In genomic region chr9:134432471-134432870, GRCh38 we compare ENCODE assay signal across 22 cellular contexts.
A peak's percentile ranks its signal among the peaks of the same experiment; 100 is the strongest.
DNase-seq lines count a peak whose midpoint lies in the region; ATAC-seq and TF ChIP-seq lines count a peak whose summit lies in the region.
"Had no signal": no experiment of that assay in that cellular context is flagged by ENCODE, and none has a peak within 500 bp of the region (broad histone marks: within the 10 kb centered on the region; RNA-seq: fewer than 3 reads in every experiment).

No MANE protein-coding gene starts in this region.

- in situ Hi-C loops in GM23248 (cut with MboI) = no loop called here

- H3K9me3 ChIP-seq in GM23248 (ENCODE audit: low read depth) (no peaks in the 10 kb centered on the region), gastroesophageal sphincter (no peaks in the 10 kb centered on the region), smooth muscle cell (replicated peaks; ENCODE audit: low read depth) (no peaks in the 10 kb centered on the region)
- H3K9me3 ChIP-seq: neutrophil had no signal

- no peak for ATAC-seq in gastroesophageal sphincter
- ATAC-seq in stimulated activated effector memory CD8-positive, alpha-beta T cell treated with anti-CD3 and anti-CD28 coated beads, Interleukin-12 subunit alpha, Interleukin-12 subunit beta, amount 100 ng/mL, for 72 hours = no peak
- ATAC-seq: activated CD8-positive, alpha-beta T cell treated with anti-CD3 and anti-CD28 coated beads, Interleukin-2, amount 10 ng/mL, durations not matched to agents 7 days and 5 days had no signal

- H3K4me3 Mint-ChIP-seq in brain = no peak overlapping the region
- no peak overlapping the region for H3K4me3 Mint-ChIP-seq in stimulated activated effector memory CD8-positive, alpha-beta T cell treated with anti-CD3 and anti-CD28 coated beads, Interleukin-12 subunit alpha, Interleukin-12 subunit beta, amount 100 ng/mL, for 72 hours
- H3K4me3 Mint-ChIP-seq: activated CD8-positive, alpha-beta T cell treated with anti-CD3 and anti-CD28 coated beads, Interleukin-2, amount 10 ng/mL, durations not matched to agents 7 days and 5 days; stimulated activated naive CD8-positive, alpha-beta T cell treated with anti-CD3 and anti-CD28 coated beads, Interleukin-15, Interleukin-2, amounts not matched to agents 100 ng/mL and 50 ng/mL, for 24 hours had no signal

- 52 to 62% methylated on average over 13 to 14 of the region's 14 CpGs for WGBS in GM23248 (ENCODE audit: low coverage in 1 of 2, low lambda C conversion rate in 2 of 2, missing lambda C conversion rate in 2 of 2), 2 experiments
- no CpG with 5 or more reads among the region's 14 CpGs for WGBS in gastroesophageal sphincter (ENCODE audit: low coverage in 1 of 2), 2 donors
- 84% methylated on average over 13 of the region's 14 CpGs for WGBS in smooth muscle cell (ENCODE audit: low lambda C conversion rate)

- TF ChIP-seq CTCF in brain (conservative IDR thresholded peaks at IDR 0.05) (no peak), gastroesophageal sphincter (IDR thresholded peaks at IDR 0.05) (no peak), smooth muscle cell (IDR thresholded peaks at IDR 0.05; ENCODE audit: borderline replicate concordance, insufficient read depth, poor library complexity, severe bottlenecking) (no peak)

- H3K36me3 Mint-ChIP-seq in brain = peaks cover 16% of the 10 kb centered on the region
- peaks cover 85% of the 10 kb centered on the region for H3K36me3 Mint-ChIP-seq in stimulated activated effector memory CD8-positive, alpha-beta T cell treated with anti-CD3 and anti-CD28 coated beads, Interleukin-12 subunit alpha, Interleukin-12 subunit beta, amount 100 ng/mL, for 72 hours

- H4K20me1 ChIP-seq in GM23248 (ENCODE audit: insufficient read depth) (no peaks in the 10 kb centered on the region), smooth muscle cell (ENCODE audit: low read depth) (peaks cover 16% of the 10 kb centered on the region)

- TF ChIP-seq POLR2A in gastroesophageal sphincter (IDR thresholded peaks at IDR 0.05) = no peak

- no peaks in the 10 kb centered on the region for H3K9me2 ChIP-seq in GM23248 (ENCODE audit: insufficient read depth)

- H3K9me3 Mint-ChIP-seq in brain = no peaks in the 10 kb centered on the region
- H3K9me3 Mint-ChIP-seq in stimulated activated effector memory CD8-positive, alpha-beta T cell treated with anti-CD3 and anti-CD28 coated beads, Interleukin-12 subunit alpha, Interleukin-12 subunit beta, amount 100 ng/mL, for 72 hours = no peaks in the 10 kb centered on the region
- H3K9me3 Mint-ChIP-seq: activated T-helper 2 cell treated with anti-CD3 and anti-CD28 coated beads, Interferon-gamma antibody, Interleukin-2, Interleukin-4, amounts not matched to agents 10 μg/mL and 5 μg/mL and 100 μg/mL, durations not matched to agents 14 hours and 24 hours and 36 hours; stimulated activated naive CD8-positive, alpha-beta T cell treated with anti-CD3 and anti-CD28 coated beads, Interleukin-15, Interleukin-2, amounts not matched to agents 100 ng/mL and 50 ng/mL, for 24 hours had no signal

- peak overlapping the region; percentile 35 for H3K27ac ChIP-seq in GM23248
- H3K27ac ChIP-seq in gastroesophageal sphincter = peak overlapping the region in 3 of 4 donors; percentile 86 to 94 (median 93)
- no peak overlapping the region for H3K27ac ChIP-seq in smooth muscle cell (ENCODE audit: low read depth)
- H3K27ac ChIP-seq: neutrophil, PC-9, WERI-Rb-1 had no signal

- H3K27ac Mint-ChIP-seq in brain = peak overlapping the region; percentile 53 to 94 (median 86)
- H3K27ac Mint-ChIP-seq in stimulated activated effector memory CD8-positive, alpha-beta T cell treated with anti-CD3 and anti-CD28 coated beads, Interleukin-12 subunit alpha, Interleukin-12 subunit beta, amount 100 ng/mL, for 72 hours = peak overlapping the region; percentile 12
- H3K27ac Mint-ChIP-seq: activated CD8-positive, alpha-beta T cell treated with anti-CD3 and anti-CD28 coated beads, Interleukin-2, amount 10 ng/mL, durations not matched to agents 7 days and 5 days; activated T-helper 2 cell treated with anti-CD3 and anti-CD28 coated beads, Interferon-gamma antibody, Interleukin-2, Interleukin-4, amounts not matched to agents 10 μg/mL and 5 μg/mL and 100 μg/mL, durations not matched to agents 14 hours and 24 hours and 36 hours; stimulated activated naive CD8-positive, alpha-beta T cell treated with anti-CD3 and anti-CD28 coated beads, Interleukin-15, Interleukin-2, amounts not matched to agents 100 ng/mL and 50 ng/mL, for 24 hours had no signal

- H3F3A ChIP-seq in GM23248 (ENCODE audit: insufficient read depth) = peaks cover 11% of the 10 kb centered on the region; the same call in 1 of the 2 replicates
- H3F3A ChIP-seq in smooth muscle cell (ENCODE audit: low read depth) = peaks cover 13% of the 10 kb centered on the region

- H3K4me2 ChIP-seq in GM23248 (ENCODE audit: unreplicated experiment) (no peak overlapping the region), smooth muscle cell (no peak overlapping the region)
- H3K4me2 ChIP-seq: PC-9 had no signal

- no peak for TF ChIP-seq EP300 in gastroesophageal sphincter (IDR thresholded peaks at IDR 0.05)

- H3K4me1 ChIP-seq in GM23248 (ENCODE audit: insufficient read depth) (peaks cover 13% of the 10 kb centered on the region; the same call in 1 of the 2 replicates), gastroesophageal sphincter (peaks cover 4 to 74% (median 59%) of the 10 kb centered on the region in 3 donors), smooth muscle cell (ENCODE audit: low read depth) (no peaks in the 10 kb centered on the region)

- H3K36me3 ChIP-seq in GM23248 (ENCODE audit: low read depth) (0 out of 2 replicates have a peak, but pooled peaks cover 11% of the 10 kb centered on the region), gastroesophageal sphincter (peaks cover 0 to 73% of the 10 kb centered on the region in 2 donors), smooth muscle cell (ENCODE audit: low read depth) (no peaks in the 10 kb centered on the region)

- no peaks in the 10 kb centered on the region for H3K79me2 ChIP-seq in GM23248 (ENCODE audit: insufficient read depth)
- no peaks in the 10 kb centered on the region for H3K79me2 ChIP-seq in smooth muscle cell (ENCODE audit: low read depth)

- H3K9ac ChIP-seq in GM23248 = peak overlapping the region; percentile 49
- no peak overlapping the region for H3K9ac ChIP-seq in smooth muscle cell (ENCODE audit: low read depth)

- H3K4me3 ChIP-seq in GM23248 (no peak overlapping the region), gastroesophageal sphincter (no peak overlapping the region), smooth muscle cell (no peak overlapping the region)
- H3K4me3 ChIP-seq: PC-9 had no signal

- H3K27me3 ChIP-seq in GM23248 (replicated peaks; ENCODE audit: insufficient read depth) = no peaks in the 10 kb centered on the region
- no peaks in the 10 kb centered on the region for H3K27me3 ChIP-seq in gastroesophageal sphincter
- no peaks in the 10 kb centered on the region for H3K27me3 ChIP-seq in smooth muscle cell (ENCODE audit: low read depth)
- H3K27me3 ChIP-seq: neutrophil had no signal

- H2AFZ ChIP-seq in GM23248 (no peak overlapping the region), smooth muscle cell (ENCODE audit: low read depth) (no peak overlapping the region)
- H2AFZ ChIP-seq: PC-9 had no signal

- DNase-seq in GM23248 = peak; percentile 18
- DNase-seq in stimulated activated effector memory CD8-positive, alpha-beta T cell treated with anti-CD3 and anti-CD28 coated beads, Interleukin-12 subunit alpha, Interleukin-12 subunit beta, amount 100 ng/mL, for 72 hours (ENCODE audit: low spot score in 2 of 2) = no peak
- no peak for DNase-seq in NCI-H146 (lab: John Stamatoyannopoulos, UW)
- DNase-seq in NCI-H1048 (lab: John Stamatoyannopoulos, UW) = no peak
- DNase-seq in smooth muscle cell (lab: John Stamatoyannopoulos, UW; ENCODE audit: unreplicated experiment) = no peak
- no peak for DNase-seq in 8988T
- DNase-seq: activated CD8-positive, alpha-beta T cell treated with anti-CD3 and anti-CD28 coated beads, Interleukin-2, amount 10 ng/mL, durations not matched to agents 7 days and 5 days; Calu3; GF-D8; KG1; mesendoderm; NCI-H1417 treated with DMSO at 0.1 percent for 48 hours; NCI-H510A; PC-9; small intestine; SW 1271; WERI-Rb-1 had no signal

- peaks cover 3% of the 10 kb centered on the region for H3K27me3 Mint-ChIP-seq in brain
- H3K27me3 Mint-ChIP-seq: stimulated activated naive CD8-positive, alpha-beta T cell treated with anti-CD3 and anti-CD28 coated beads, Interleukin-15, Interleukin-2, amounts not matched to agents 100 ng/mL and 50 ng/mL, for 24 hours had no signal

- H3K4me1 Mint-ChIP-seq in brain = peaks cover 46% of the 10 kb centered on the region
- H3K4me1 Mint-ChIP-seq in stimulated activated effector memory CD8-positive, alpha-beta T cell treated with anti-CD3 and anti-CD28 coated beads, Interleukin-12 subunit alpha, Interleukin-12 subunit beta, amount 100 ng/mL, for 72 hours = peaks cover 13% of the 10 kb centered on the region
